Comparison of ENCODE assay signal across 8 cellular contexts in genomic region chr2:227163998-227164744, GRCh38. TPM values are rescaled to one million over a fixed set of nuclear protein-coding genes. Genes with fewer than 3 reads are reported as not detected.
DNase-seq lines count a peak whose midpoint lies in the region; ATAC-seq and TF ChIP-seq lines count a peak whose summit lies in the region.

COL4A3 (plus strand) TSS chr2:227164624; CDS start chr2:227164727, 103 bp downstream.
COL4A4 (minus strand) TSS chr2:227164205; CDS start chr2:227147483, 16,722 bp downstream.

- TF ChIP-seq CTCF in cardiac muscle cell (IDR thresholded peaks at IDR 0.05; ENCODE audit: low read depth, low read length) (no peak), BE2C (IDR thresholded peaks at IDR 0.05; ENCODE audit: low read depth, low read length) (no peak)

- H3K27me3 ChIP-seq in cardiac muscle cell (peaks cover 90% of the 10 kb centered on the region), BE2C (peaks cover 33% of the 10 kb centered on the region)

- H3K9me3 ChIP-seq in cardiac muscle cell (ENCODE audit: low read depth) (no peaks in the 10 kb centered on the region), BE2C (no peaks in the 10 kb centered on the region)

- H3K4me1 ChIP-seq in cardiac muscle cell (ENCODE audit: low read depth) (no peaks in the 10 kb centered on the region), BE2C (no peaks in the 10 kb centered on the region)

- peak; percentile 10 to 18 for DNase-seq in activated CD4-positive, alpha-beta T cell treated with anti-CD3 and anti-CD28 coated beads, Interleukin-2, amount 50 U/mL, for 48 hours
- DNase-seq in cardiac muscle cell (ENCODE audit: low read depth in 1 of 2, low spot score in 1 of 2) (peak; percentile 30 to 57), renal cortical epithelial cell (ENCODE audit: low read depth) (peak; percentile 27), BE2C (no peak), A172 (ENCODE audit: low spot score) (no peak)

- H3K4me3 ChIP-seq in GM08714 (ENCODE audit: low read length) (peak within 1 kb of the TSS; percentile 71), cardiac muscle cell (peak within 1 kb of the TSS; percentile 36), BE2C (ENCODE audit: low read depth, low read length) (no peak within 1 kb of the TSS)

- no peak within 1 kb of the TSS for H3K27ac ChIP-seq in cardiac muscle cell

- ATAC-seq in GM19468 (IDR thresholded peaks at IDR 0.05; ENCODE audit: extremely low read depth, unreplicated experiment): peak; percentile 6
- peak; percentile 44 for ATAC-seq in HG03457 (IDR thresholded peaks at IDR 0.05; ENCODE audit: unreplicated experiment)

- H3K36me3 ChIP-seq in cardiac muscle cell (no peaks in the 10 kb centered on the region), BE2C (no peaks in the 10 kb centered on the region)

RNA-seq across cellular contexts. Expression of gene COL4A3, which starts in this region (rescaled TPM):
- not detected in 2 replicates for total RNA-seq in cardiac muscle cell
- polyA plus RNA-seq in cardiac muscle cell: 0.20 and 0.29 TPM in 2 replicates
- 1.7 and 30.8 TPM in 2 replicates for total RNA-seq in renal cortical epithelial cell
- not detected for polyA plus RNA-seq in BE2C (2012; ENCODE audit: insufficient read depth, insufficient read length, low read depth)
- total RNA-seq in A172 (2014; rRNA removed; shearing (Covaris generic)): not detected in 2 replicates

RNA-seq across cellular contexts. Expression of gene COL4A4, which starts in this region (rescaled TPM):
- total RNA-seq in cardiac muscle cell: 0.14 and 0.15 TPM in 2 replicates
- 0.07 and 0.16 TPM in 2 replicates for polyA plus RNA-seq in cardiac muscle cell
- total RNA-seq in renal cortical epithelial cell: 9.9 and 41.9 TPM in 2 replicates
- 0.45 TPM for polyA plus RNA-seq in BE2C (2012; ENCODE audit: insufficient read depth, insufficient read length, low read depth)
- 0.38 and 0.41 TPM in 2 replicates for total RNA-seq in A172 (2014; rRNA removed; shearing (Covaris generic))

Comparison
In these comparisons a context has a peak if more than half of its experiments do, and no peak if none do; other contexts are left out.
1. Peak in DNase-seq and H3K4me3 ChIP-seq in cardiac muscle cell; RNA of the genes that start here not detected or under 1 TPM.
2. DNase-seq: peak in activated CD4-positive, alpha-beta T cell treated with anti-CD3 and anti-CD28 coated beads, Interleukin-2, amount 50 U/mL, for 48 hours (2 of 2) and renal cortical epithelial cell (single experiment); none in BE2C (single experiment) and A172 (single experiment).